Comparison of ENCODE assay signal across 1 cellular context in genomic region chr7:123735539-123735938, GRCh38.
TF ChIP-seq lines count a peak whose summit lies in the region.

No MANE protein-coding gene starts in this region.

TF ChIP-seq in HepG2, 621 proteins besides CTCF, POLR2A, EP300 and RAD21 (continued from another document):
- TF ChIP-seq HMGXB4 (CRISPR knock-in tag; IDR thresholded peaks at IDR 0.05; ENCODE audit: borderline replicate concordance in 1 of 2, low read depth in 1 of 2), result no peak
